Comparison of ENCODE assay signal across 29 cellular contexts in genomic region chr20:16520154-16520553, GRCh38.
"Had no signal": no experiment of that assay in that cellular context is flagged by ENCODE, and none has a peak within 500 bp of the region (broad histone marks: within the 10 kb centered on the region; RNA-seq: fewer than 3 reads in every experiment).

No MANE protein-coding gene starts in this region.

- DNase-seq: activated CD4-positive, alpha-beta T cell treated with anti-CD3 and anti-CD28 coated beads for 36 hours; activated CD4-positive, CD25-positive, alpha-beta regulatory T cell; activated CD8-positive, alpha-beta memory T cell treated with anti-CD3 and anti-CD28 coated beads, Interleukin-2, amount 10 ng/mL, durations not matched to agents 7 days and 5 days; activated CD8-positive, alpha-beta T cell treated with anti-CD3 and anti-CD28 coated beads, Interleukin-2, amount 10 ng/mL, durations not matched to agents 7 days and 5 days; activated effector memory CD4-positive, alpha-beta T cell treated with Interleukin-2 at 50 U/mL for 16 hours; activated naive CD4-positive, alpha-beta T cell treated with Interleukin-2 at 50 U/mL for 16 hours; activated T-cell treated with anti-CD3 and anti-CD28 coated beads, Interleukin-2, amount 50 U/mL, for 72 hours; aorta; dorsolateral prefrontal cortex; effector memory CD4-positive, alpha-beta T cell; glutamatergic neuron; kidney; left colon; natural killer cell; ovary; stimulated activated CD4-positive, alpha-beta T cell treated with anti-CD3 and anti-CD28 coated beads, Interleukin-12 subunit alpha, Interleukin-12 subunit beta, amount 100 ng/mL, for 4 hours; stimulated activated CD4-positive, alpha-beta T cell treated with anti-CD3 and anti-CD28 coated beads, Interleukin-4, amount 100 ng/mL, for 1 hour; stimulated activated naive CD8-positive, alpha-beta T cell treated with anti-CD3 and anti-CD28 coated beads, Interleukin-15, Interleukin-2, amounts not matched to agents 100 U/mL and 50 U/mL, for 24 hours; testis; uterus had no signal

- H3K27me3 ChIP-seq: dorsolateral prefrontal cortex, hepatocyte, ovary, testis, uterus had no signal

- H3K27ac ChIP-seq: coronary artery, dorsolateral prefrontal cortex, hepatocyte, ovary, skin epidermis, testis, uterus had no signal

- H3K4me3 ChIP-seq: coronary artery, dorsolateral prefrontal cortex, hepatocyte, ovary, skin epidermis, testis, uterus had no signal

- H3K79me2 ChIP-seq: hepatocyte had no signal

- H3K4me2 ChIP-seq: hepatocyte had no signal

- H3K27ac Mint-ChIP-seq: activated CD4-positive, alpha-beta T cell treated with anti-CD3 and anti-CD28 coated beads for 36 hours; activated CD8-positive, alpha-beta memory T cell treated with anti-CD3 and anti-CD28 coated beads, Interleukin-2, amount 10 ng/mL, durations not matched to agents 7 days and 5 days; activated CD8-positive, alpha-beta T cell treated with anti-CD3 and anti-CD28 coated beads, Interleukin-2, amount 10 ng/mL, durations not matched to agents 7 days and 5 days; activated naive CD8-positive, alpha-beta T cell; activated T-cell treated with anti-CD3 and anti-CD28 coated beads, Interleukin-2, amount 50 U/mL, for 72 hours; brain; natural killer cell; type B pancreatic cell had no signal

- H3K36me3 ChIP-seq: ovary, uterus had no signal

- H3K36me3 Mint-ChIP-seq: activated CD8-positive, alpha-beta memory T cell treated with anti-CD3 and anti-CD28 coated beads, Interleukin-2, amount 10 ng/mL, durations not matched to agents 7 days and 5 days; natural killer cell had no signal

- H3K27me3 Mint-ChIP-seq: activated CD4-positive, alpha-beta T cell treated with anti-CD3 and anti-CD28 coated beads for 36 hours; activated CD8-positive, alpha-beta memory T cell treated with anti-CD3 and anti-CD28 coated beads, Interleukin-2, amount 10 ng/mL, durations not matched to agents 7 days and 5 days; activated naive CD8-positive, alpha-beta T cell; brain; progenitor cell of endocrine pancreas; type B pancreatic cell had no signal

- FAIRE-seq: frontal cortex, kidney had no signal

- H2AFZ ChIP-seq: hepatocyte had no signal

- H3K9me3 ChIP-seq: ovary, testis, uterus had no signal

- H3K9me3 Mint-ChIP-seq: activated T-cell treated with anti-CD3 and anti-CD28 coated beads, Interleukin-2, amount 50 U/mL, for 72 hours; natural killer cell had no signal

- H3K4me3 Mint-ChIP-seq: activated CD4-positive, alpha-beta T cell treated with anti-CD3 and anti-CD28 coated beads for 36 hours; activated CD8-positive, alpha-beta memory T cell treated with anti-CD3 and anti-CD28 coated beads, Interleukin-2, amount 10 ng/mL, durations not matched to agents 7 days and 5 days; activated CD8-positive, alpha-beta T cell treated with anti-CD3 and anti-CD28 coated beads, Interleukin-2, amount 10 ng/mL, durations not matched to agents 7 days and 5 days; activated naive CD8-positive, alpha-beta T cell; activated T-cell treated with anti-CD3 and anti-CD28 coated beads, Interleukin-2, amount 50 U/mL, for 72 hours; brain; natural killer cell; type B pancreatic cell had no signal

- H3K4me1 ChIP-seq: testis, uterus had no signal

- H3K4me1 Mint-ChIP-seq: activated CD4-positive, alpha-beta T cell treated with anti-CD3 and anti-CD28 coated beads for 36 hours; activated CD8-positive, alpha-beta memory T cell treated with anti-CD3 and anti-CD28 coated beads, Interleukin-2, amount 10 ng/mL, durations not matched to agents 7 days and 5 days; brain had no signal

- ATAC-seq: activated CD4-positive, alpha-beta T cell treated with anti-CD3 and anti-CD28 coated beads for 36 hours; activated CD8-positive, alpha-beta memory T cell treated with anti-CD3 and anti-CD28 coated beads, Interleukin-2, amount 10 ng/mL, durations not matched to agents 7 days and 5 days; activated CD8-positive, alpha-beta T cell treated with anti-CD3 and anti-CD28 coated beads, Interleukin-2, amount 10 ng/mL, durations not matched to agents 7 days and 5 days; activated T-cell treated with anti-CD3 and anti-CD28 coated beads, Interleukin-2, amount 50 U/mL, for 72 hours; left colon; natural killer cell; sciatic nerve; stimulated activated naive CD8-positive, alpha-beta T cell treated with anti-CD3 and anti-CD28 coated beads, Interleukin-15, Interleukin-2, amounts not matched to agents 100 U/mL and 50 U/mL, for 24 hours had no signal
